In the genomic region with DNA sequence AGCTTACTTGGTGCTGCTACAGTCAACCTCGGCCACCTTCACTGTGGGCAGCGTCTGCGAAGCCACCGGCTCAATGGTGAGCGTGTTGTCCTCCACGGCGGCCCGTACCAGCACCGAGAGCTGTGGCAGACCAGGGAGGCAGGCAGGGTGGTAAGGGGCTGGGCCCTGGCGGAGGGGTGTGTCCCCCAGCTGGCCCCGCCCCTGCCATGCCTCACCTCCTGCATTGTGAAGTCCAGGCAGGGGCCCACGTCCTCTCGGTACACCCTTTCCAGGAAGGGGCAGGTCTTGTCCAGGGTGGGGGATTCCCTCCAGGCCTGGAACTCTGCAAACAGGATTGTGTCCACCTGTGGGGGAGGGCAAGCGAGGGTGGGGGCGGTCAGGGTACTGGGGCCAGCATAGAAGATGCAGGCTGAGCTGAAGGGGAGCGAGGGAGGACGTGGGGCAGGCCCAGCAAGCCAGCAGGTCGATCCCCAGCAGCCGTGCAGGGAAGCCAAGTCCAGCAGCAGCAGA, we compare ENCODE assay signal across 1 cellular context.
TF ChIP-seq lines count a peak whose summit lies in the region.

No MANE protein-coding gene starts in this region.

TF ChIP-seq in HepG2, 621 proteins besides CTCF, POLR2A, EP300 and RAD21 (continued from another document and continues in another):
- TF ChIP-seq ZBTB7B (CRISPR knock-in tag; IDR thresholded peaks at IDR 0.05) (no peak), MXD4 (CRISPR knock-in tag; IDR thresholded peaks at IDR 0.05) (no peak), PHF8 (CRISPR knock-in tag; IDR thresholded peaks at IDR 0.05) (peak; percentile 54), NAIF1 (CRISPR knock-in tag; IDR thresholded peaks at IDR 0.05; ENCODE audit: borderline replicate concordance) (no peak), KDM5B (CRISPR knock-in tag; IDR thresholded peaks at IDR 0.05; ENCODE audit: borderline replicate concordance) (peak; percentile 43; the same call in 1 of the 2 replicates), TSC22D2 (CRISPR knock-in tag; IDR thresholded peaks at IDR 0.05; ENCODE audit: borderline replicate concordance) (no peak), RFX1 (IDR thresholded peaks at IDR 0.05) (no peak), CHD4 (IDR thresholded peaks at IDR 0.05; ENCODE audit: borderline replicate concordance, low read length) (no peak), RBAK (CRISPR knock-in tag; IDR thresholded peaks at IDR 0.05) (no peak), RBFOX2 (IDR thresholded peaks at IDR 0.05; ENCODE audit: low read depth, low read length) (peak; percentile 55; the same call in 1 of the 2 replicates), CBX2 (IDR thresholded peaks at IDR 0.05; ENCODE audit: low read depth, low read length) (no peak), CBX2 (CRISPR knock-in tag; IDR thresholded peaks at IDR 0.05; ENCODE audit: low read depth) (no peak), ZNF562 (CRISPR knock-in tag; IDR thresholded peaks at IDR 0.05; ENCODE audit: borderline replicate concordance) (no peak), FOXM1 (CRISPR knock-in tag; IDR thresholded peaks at IDR 0.05) (no peak), JARID2 (CRISPR knock-in tag; IDR thresholded peaks at IDR 0.05; ENCODE audit: insufficient replicate concordance) (no peak), POLR2G (IDR thresholded peaks at IDR 0.05; ENCODE audit: low read depth, low read length) (peak; percentile 40; the same call in 1 of the 2 replicates), ZNF780A (CRISPR knock-in tag; IDR thresholded peaks at IDR 0.05) (no peak), KAT7 (CRISPR knock-in tag; IDR thresholded peaks at IDR 0.05; ENCODE audit: borderline replicate concordance) (no peak), HNRNPH1 (optimal IDR thresholded peaks at IDR 0.05; ENCODE audit: low read depth, low read length) (no peak), ZNF451 (CRISPR knock-in tag; IDR thresholded peaks at IDR 0.05) (peak; percentile 94), POLR2AphosphoS5 (IDR thresholded peaks at IDR 0.05; ENCODE audit: low read depth, low read length) (peak; percentile 37; the same call in 1 of the 2 replicates), KLF12 (CRISPR knock-in tag; IDR thresholded peaks at IDR 0.05; ENCODE audit: borderline replicate concordance) (no peak), ZSCAN29 (CRISPR knock-in tag; conservative IDR thresholded peaks at IDR 0.05) (0 out of 2 replicates have a peak, but pooled peaks have one; percentile 48), ZNF768 (CRISPR knock-in tag; IDR thresholded peaks at IDR 0.05) (no peak; the same call in 1 of the 2 replicates), ZNF260 (CRISPR knock-in tag; IDR thresholded peaks at IDR 0.05; ENCODE audit: borderline replicate concordance, low read depth) (no peak), ZSCAN30 (CRISPR knock-in tag; IDR thresholded peaks at IDR 0.05) (no peak), ZNF614 (CRISPR knock-in tag; IDR thresholded peaks at IDR 0.05; ENCODE audit: borderline replicate concordance) (no peak; the same call in 1 of the 2 replicates), WIZ (CRISPR knock-in tag; IDR thresholded peaks at IDR 0.05) (no peak), ZNF607 (CRISPR knock-in tag; IDR thresholded peaks at IDR 0.05; ENCODE audit: borderline replicate concordance) (no peak), TCF12 (IDR thresholded peaks at IDR 0.05) (no peak), TCF12 (CRISPR knock-in tag; IDR thresholded peaks at IDR 0.05) (no peak), ZNF350 (CRISPR knock-in tag; IDR thresholded peaks at IDR 0.05; ENCODE audit: borderline replicate concordance, low read depth) (peak; percentile 79), ZNF501 (CRISPR knock-in tag; IDR thresholded peaks at IDR 0.05) (no peak; the same call in 1 of the 2 replicates), ZIK1 (CRISPR knock-in tag; IDR thresholded peaks at IDR 0.05; ENCODE audit: borderline replicate concordance, low read depth) (peak; percentile 60; the same call in 1 of the 2 replicates), RXRB (CRISPR knock-in tag; IDR thresholded peaks at IDR 0.05; ENCODE audit: borderline replicate concordance) (0 out of 2 replicates have a peak, but pooled peaks have one; percentile 16), ZNF556 (CRISPR knock-in tag; IDR thresholded peaks at IDR 0.05; ENCODE audit: borderline replicate concordance) (peak; percentile 95), PAWR (CRISPR knock-in tag; IDR thresholded peaks at IDR 0.05; ENCODE audit: borderline replicate concordance) (no peak), XBP1 (CRISPR knock-in tag; IDR thresholded peaks at IDR 0.05) (no peak), CEBPG (CRISPR knock-in tag; IDR thresholded peaks at IDR 0.05) (no peak), KLF13 (CRISPR knock-in tag; IDR thresholded peaks at IDR 0.05) (0 out of 2 replicates have a peak, but pooled peaks have one; percentile 69), SSRP1 (CRISPR knock-in tag; IDR thresholded peaks at IDR 0.05) (no peak), ADNP (CRISPR knock-in tag; IDR thresholded peaks at IDR 0.05) (no peak), ZNF10 (CRISPR knock-in tag; IDR thresholded peaks at IDR 0.05; ENCODE audit: borderline replicate concordance, low read depth) (no peak), ZNF253 (CRISPR knock-in tag; IDR thresholded peaks at IDR 0.05; ENCODE audit: borderline replicate concordance) (no peak), PLRG1 (conservative IDR thresholded peaks at IDR 0.05) (no peak), ZNF782 (CRISPR knock-in tag; IDR thresholded peaks at IDR 0.05; ENCODE audit: borderline replicate concordance) (0 out of 2 replicates have a peak, but pooled peaks have one; percentile 50)
- TF ChIP-seq, protein P1, sequence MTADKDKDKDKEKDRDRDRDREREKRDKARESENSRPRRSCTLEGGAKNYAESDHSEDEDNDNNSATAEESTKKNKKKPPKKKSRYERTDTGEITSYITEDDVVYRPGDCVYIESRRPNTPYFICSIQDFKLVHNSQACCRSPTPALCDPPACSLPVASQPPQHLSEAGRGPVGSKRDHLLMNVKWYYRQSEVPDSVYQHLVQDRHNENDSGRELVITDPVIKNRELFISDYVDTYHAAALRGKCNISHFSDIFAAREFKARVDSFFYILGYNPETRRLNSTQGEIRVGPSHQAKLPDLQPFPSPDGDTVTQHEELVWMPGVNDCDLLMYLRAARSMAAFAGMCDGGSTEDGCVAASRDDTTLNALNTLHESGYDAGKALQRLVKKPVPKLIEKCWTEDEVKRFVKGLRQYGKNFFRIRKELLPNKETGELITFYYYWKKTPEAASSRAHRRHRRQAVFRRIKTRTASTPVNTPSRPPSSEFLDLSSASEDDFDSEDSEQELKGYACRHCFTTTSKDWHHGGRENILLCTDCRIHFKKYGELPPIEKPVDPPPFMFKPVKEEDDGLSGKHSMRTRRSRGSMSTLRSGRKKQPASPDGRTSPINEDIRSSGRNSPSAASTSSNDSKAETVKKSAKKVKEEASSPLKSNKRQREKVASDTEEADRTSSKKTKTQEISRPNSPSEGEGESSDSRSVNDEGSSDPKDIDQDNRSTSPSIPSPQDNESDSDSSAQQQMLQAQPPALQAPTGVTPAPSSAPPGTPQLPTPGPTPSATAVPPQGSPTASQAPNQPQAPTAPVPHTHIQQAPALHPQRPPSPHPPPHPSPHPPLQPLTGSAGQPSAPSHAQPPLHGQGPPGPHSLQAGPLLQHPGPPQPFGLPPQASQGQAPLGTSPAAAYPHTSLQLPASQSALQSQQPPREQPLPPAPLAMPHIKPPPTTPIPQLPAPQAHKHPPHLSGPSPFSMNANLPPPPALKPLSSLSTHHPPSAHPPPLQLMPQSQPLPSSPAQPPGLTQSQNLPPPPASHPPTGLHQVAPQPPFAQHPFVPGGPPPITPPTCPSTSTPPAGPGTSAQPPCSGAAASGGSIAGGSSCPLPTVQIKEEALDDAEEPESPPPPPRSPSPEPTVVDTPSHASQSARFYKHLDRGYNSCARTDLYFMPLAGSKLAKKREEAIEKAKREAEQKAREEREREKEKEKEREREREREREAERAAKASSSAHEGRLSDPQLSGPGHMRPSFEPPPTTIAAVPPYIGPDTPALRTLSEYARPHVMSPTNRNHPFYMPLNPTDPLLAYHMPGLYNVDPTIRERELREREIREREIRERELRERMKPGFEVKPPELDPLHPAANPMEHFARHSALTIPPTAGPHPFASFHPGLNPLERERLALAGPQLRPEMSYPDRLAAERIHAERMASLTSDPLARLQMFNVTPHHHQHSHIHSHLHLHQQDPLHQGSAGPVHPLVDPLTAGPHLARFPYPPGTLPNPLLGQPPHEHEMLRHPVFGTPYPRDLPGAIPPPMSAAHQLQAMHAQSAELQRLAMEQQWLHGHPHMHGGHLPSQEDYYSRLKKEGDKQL (CRISPR knock-in tag; IDR thresholded peaks at IDR 0.05; ENCODE audit: low read depth): no peak
- TF ChIP-seq, protein P2, sequence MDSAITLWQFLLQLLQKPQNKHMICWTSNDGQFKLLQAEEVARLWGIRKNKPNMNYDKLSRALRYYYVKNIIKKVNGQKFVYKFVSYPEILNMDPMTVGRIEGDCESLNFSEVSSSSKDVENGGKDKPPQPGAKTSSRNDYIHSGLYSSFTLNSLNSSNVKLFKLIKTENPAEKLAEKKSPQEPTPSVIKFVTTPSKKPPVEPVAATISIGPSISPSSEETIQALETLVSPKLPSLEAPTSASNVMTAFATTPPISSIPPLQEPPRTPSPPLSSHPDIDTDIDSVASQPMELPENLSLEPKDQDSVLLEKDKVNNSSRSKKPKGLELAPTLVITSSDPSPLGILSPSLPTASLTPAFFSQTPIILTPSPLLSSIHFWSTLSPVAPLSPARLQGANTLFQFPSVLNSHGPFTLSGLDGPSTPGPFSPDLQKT (CRISPR knock-in tag; IDR thresholded peaks at IDR 0.05; ENCODE audit: borderline replicate concordance): no peak
- TF ChIP-seq, protein P3, sequence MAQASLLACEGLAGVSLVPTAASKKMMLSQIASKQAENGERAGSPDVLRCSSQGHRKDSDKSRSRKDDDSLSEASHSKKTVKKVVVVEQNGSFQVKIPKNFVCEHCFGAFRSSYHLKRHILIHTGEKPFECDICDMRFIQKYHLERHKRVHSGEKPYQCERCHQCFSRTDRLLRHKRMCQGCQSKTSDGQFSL (CRISPR knock-in tag; IDR thresholded peaks at IDR 0.05): no peak
- TF ChIP-seq, protein P4, sequence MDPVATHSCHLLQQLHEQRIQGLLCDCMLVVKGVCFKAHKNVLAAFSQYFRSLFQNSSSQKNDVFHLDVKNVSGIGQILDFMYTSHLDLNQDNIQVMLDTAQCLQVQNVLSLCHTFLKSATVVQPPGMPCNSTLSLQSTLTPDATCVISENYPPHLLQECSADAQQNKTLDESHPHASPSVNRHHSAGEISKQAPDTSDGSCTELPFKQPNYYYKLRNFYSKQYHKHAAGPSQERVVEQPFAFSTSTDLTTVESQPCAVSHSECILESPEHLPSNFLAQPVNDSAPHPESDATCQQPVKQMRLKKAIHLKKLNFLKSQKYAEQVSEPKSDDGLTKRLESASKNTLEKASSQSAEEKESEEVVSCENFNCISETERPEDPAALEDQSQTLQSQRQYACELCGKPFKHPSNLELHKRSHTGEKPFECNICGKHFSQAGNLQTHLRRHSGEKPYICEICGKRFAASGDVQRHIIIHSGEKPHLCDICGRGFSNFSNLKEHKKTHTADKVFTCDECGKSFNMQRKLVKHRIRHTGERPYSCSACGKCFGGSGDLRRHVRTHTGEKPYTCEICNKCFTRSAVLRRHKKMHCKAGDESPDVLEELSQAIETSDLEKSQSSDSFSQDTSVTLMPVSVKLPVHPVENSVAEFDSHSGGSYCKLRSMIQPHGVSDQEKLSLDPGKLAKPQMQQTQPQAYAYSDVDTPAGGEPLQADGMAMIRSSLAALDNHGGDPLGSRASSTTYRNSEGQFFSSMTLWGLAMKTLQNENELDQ (CRISPR knock-in tag; IDR thresholded peaks at IDR 0.05; ENCODE audit: borderline replicate concordance): no peak
- TF ChIP-seq, protein P5, sequence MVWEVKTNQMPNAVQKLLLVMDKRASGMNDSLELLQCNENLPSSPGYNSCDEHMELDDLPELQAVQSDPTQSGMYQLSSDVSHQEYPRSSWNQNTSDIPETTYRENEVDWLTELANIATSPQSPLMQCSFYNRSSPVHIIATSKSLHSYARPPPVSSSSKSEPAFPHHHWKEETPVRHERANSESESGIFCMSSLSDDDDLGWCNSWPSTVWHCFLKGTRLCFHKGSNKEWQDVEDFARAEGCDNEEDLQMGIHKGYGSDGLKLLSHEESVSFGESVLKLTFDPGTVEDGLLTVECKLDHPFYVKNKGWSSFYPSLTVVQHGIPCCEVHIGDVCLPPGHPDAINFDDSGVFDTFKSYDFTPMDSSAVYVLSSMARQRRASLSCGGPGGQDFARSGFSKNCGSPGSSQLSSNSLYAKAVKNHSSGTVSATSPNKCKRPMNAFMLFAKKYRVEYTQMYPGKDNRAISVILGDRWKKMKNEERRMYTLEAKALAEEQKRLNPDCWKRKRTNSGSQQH (CRISPR knock-in tag; IDR thresholded peaks at IDR 0.05; ENCODE audit: low read depth): no peak
- TF ChIP-seq, protein P6, sequence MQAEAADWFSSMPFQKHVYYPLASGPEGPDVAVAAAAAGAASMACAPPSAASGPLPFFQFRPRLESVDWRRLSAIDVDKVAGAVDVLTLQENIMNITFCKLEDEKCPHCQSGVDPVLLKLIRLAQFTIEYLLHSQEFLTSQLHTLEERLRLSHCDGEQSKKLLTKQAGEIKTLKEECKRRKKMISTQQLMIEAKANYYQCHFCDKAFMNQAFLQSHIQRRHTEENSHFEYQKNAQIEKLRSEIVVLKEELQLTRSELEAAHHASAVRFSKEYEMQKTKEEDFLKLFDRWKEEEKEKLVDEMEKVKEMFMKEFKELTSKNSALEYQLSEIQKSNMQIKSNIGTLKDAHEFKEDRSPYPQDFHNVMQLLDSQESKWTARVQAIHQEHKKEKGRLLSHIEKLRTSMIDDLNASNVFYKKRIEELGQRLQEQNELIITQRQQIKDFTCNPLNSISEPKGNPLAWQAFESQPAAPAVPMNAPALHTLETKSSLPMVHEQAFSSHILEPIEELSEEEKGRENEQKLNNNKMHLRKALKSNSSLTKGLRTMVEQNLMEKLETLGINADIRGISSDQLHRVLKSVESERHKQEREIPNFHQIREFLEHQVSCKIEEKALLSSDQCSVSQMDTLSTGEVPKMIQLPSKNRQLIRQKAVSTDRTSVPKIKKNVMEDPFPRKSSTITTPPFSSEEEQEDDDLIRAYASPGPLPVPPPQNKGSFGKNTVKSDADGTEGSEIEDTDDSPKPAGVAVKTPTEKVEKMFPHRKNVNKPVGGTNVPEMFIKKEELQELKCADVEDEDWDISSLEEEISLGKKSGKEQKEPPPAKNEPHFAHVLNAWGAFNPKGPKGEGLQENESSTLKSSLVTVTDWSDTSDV (CRISPR knock-in tag; IDR thresholded peaks at IDR 0.05): no peak
- TF ChIP-seq, protein P7, sequence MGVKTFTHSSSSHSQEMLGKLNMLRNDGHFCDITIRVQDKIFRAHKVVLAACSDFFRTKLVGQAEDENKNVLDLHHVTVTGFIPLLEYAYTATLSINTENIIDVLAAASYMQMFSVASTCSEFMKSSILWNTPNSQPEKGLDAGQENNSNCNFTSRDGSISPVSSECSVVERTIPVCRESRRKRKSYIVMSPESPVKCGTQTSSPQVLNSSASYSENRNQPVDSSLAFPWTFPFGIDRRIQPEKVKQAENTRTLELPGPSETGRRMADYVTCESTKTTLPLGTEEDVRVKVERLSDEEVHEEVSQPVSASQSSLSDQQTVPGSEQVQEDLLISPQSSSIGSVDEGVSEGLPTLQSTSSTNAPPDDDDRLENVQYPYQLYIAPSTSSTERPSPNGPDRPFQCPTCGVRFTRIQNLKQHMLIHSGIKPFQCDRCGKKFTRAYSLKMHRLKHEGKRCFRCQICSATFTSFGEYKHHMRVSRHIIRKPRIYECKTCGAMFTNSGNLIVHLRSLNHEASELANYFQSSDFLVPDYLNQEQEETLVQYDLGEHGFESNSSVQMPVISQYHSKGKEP (CRISPR knock-in tag; IDR thresholded peaks at IDR 0.05): no peak
